In the genomic region with DNA sequence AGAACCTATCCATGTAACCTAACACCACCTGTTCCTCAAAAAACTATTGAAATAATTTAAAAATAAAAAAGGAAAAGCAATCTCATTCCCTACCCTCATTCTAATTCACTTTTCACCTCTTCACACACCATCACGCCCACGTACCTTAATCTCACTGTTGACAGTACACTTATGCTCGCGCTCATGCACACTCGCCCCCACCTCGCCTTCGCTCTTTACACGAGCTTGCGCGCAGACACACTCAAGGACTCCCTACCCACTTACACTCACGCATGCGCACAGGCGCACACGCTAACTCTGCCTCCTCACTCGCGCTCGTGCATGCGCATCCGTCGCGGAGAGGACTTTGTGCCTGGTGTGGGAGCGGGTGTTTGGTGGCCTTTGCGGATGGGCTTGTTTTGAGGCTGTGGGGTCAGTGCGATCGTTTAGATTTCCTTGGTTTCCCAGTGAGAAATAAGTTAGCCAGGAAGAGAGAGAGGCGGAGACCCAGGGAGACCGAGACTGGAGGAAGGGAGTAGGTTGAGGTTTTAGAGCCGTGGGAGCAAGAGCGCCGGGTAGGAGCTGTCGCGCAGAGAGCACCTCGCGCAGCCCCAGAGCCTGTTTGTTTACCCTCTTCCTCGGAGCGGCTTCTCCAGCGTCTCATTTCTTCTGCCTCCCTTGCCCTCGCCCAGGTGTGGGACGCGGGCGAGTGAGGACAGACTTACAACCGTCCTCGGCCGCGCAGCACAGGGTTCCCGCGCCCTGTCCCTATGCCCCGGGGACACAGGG, we compare ENCODE assay signal across 7 cellular contexts. TPM values are rescaled to one million over a fixed set of nuclear protein-coding genes. Genes with fewer than 3 reads are reported as not detected.
DNase-seq lines count a peak whose midpoint lies in the region; ATAC-seq lines count a peak whose summit lies in the region.

No MANE protein-coding gene starts in this region.

- peaks cover 25% of the 10 kb centered on the region for H3K4me1 Mint-ChIP-seq in activated CD4-positive, alpha-beta memory T cell treated with anti-CD3 and anti-CD28 coated beads for 36 hours (ENCODE audit: low read depth)

- intact Hi-C loops in activated CD4-positive, alpha-beta memory T cell treated with anti-CD3 and anti-CD28 coated beads for 36 hours (cut with micrococcal nuclease), result loop anchor here (1.0 to 2.0 kb wide), 2 partner anchors 27 to 162 kb away; a partner anchor contains a TSS

- H3K27ac Mint-ChIP-seq in activated CD4-positive, alpha-beta memory T cell treated with anti-CD3 and anti-CD28 coated beads for 36 hours, result no peak overlapping the region

- peaks cover 54% of the 10 kb centered on the region for H3K27me3 Mint-ChIP-seq in activated CD4-positive, alpha-beta memory T cell treated with anti-CD3 and anti-CD28 coated beads for 36 hours

- H3K36me3 Mint-ChIP-seq in activated CD4-positive, alpha-beta memory T cell treated with anti-CD3 and anti-CD28 coated beads for 36 hours, result no peaks in the 10 kb centered on the region

- CTCF ChIA-PET in activated CD4-positive, alpha-beta memory T cell treated with anti-CD3 and anti-CD28 coated beads for 36 hours (lab: Charles Lee), result interaction anchor here (0.7 to 1.9 kb wide), 3 partner anchors 25 to 141 kb away, joined by 3 to 4 read pairs (median 3); no protein-coding TSS in a partner anchor

- ATAC-seq in GM18858 (IDR thresholded peaks at IDR 0.05; ENCODE audit: unreplicated experiment) (peak; percentile 71), HG03025 (IDR thresholded peaks at IDR 0.05; ENCODE audit: low FRiP score, unreplicated experiment) (peak; percentile 75)

- peak; percentile 44 for DNase-seq in NCI-H345 treated with DMSO at 0.1 percent for 48 hours (lab: John Stamatoyannopoulos, UW; ENCODE audit: unreplicated experiment)
- DNase-seq in activated CD4-positive, alpha-beta memory T cell treated with anti-CD3 and anti-CD28 coated beads for 36 hours, result peak; percentile 80
- DNase-seq in ecto neural progenitor cell (ENCODE audit: low spot score), result peak; percentile 64
- peak; percentile 76 to 81 for DNase-seq in lung microvascular endothelial cell (ENCODE audit: low read depth in 2 of 2)
- DNase-seq in stimulated activated CD4-positive, alpha-beta T cell treated with anti-CD3 and anti-CD28 coated beads, TNF-alpha, amount 100 ng/mL, for 4 hours (ENCODE audit: low read depth in 3 of 3), result peak; percentile 60 to 80 (median 80)

- POLR2A ChIA-PET in activated CD4-positive, alpha-beta memory T cell treated with anti-CD3 and anti-CD28 coated beads for 36 hours (lab: Charles Lee), result no interaction called here

- no peaks in the 10 kb centered on the region for H3K9me3 Mint-ChIP-seq in activated CD4-positive, alpha-beta memory T cell treated with anti-CD3 and anti-CD28 coated beads for 36 hours

- peak overlapping the region; percentile 76 for H3K4me3 Mint-ChIP-seq in activated CD4-positive, alpha-beta memory T cell treated with anti-CD3 and anti-CD28 coated beads for 36 hours

RNA-seq across cellular contexts. Expression of a gene that starts 8.1 kb away (rescaled TPM):
- not detected for total RNA-seq in activated CD4-positive, alpha-beta memory T cell treated with anti-CD3 and anti-CD28 coated beads for 36 hours
- not detected in 2 replicates for total RNA-seq in lung microvascular endothelial cell

RNA-seq across cellular contexts. Expression of a gene that starts 27.4 kb away (rescaled TPM):
- total RNA-seq in activated CD4-positive, alpha-beta memory T cell treated with anti-CD3 and anti-CD28 coated beads for 36 hours, result 10 to 100 TPM; 11.2 to 11.8 TPM
- total RNA-seq in lung microvascular endothelial cell, result 48.2 and 95.0 TPM in 2 replicates

Comparison
In these comparisons a context has a peak if more than half of its experiments do, and no peak if none do; other contexts are left out.
1. Peak in every context shown above with its lines: DNase-seq and ATAC-seq.